ENCODE assay signal across 28 cellular contexts in the genomic region with DNA sequence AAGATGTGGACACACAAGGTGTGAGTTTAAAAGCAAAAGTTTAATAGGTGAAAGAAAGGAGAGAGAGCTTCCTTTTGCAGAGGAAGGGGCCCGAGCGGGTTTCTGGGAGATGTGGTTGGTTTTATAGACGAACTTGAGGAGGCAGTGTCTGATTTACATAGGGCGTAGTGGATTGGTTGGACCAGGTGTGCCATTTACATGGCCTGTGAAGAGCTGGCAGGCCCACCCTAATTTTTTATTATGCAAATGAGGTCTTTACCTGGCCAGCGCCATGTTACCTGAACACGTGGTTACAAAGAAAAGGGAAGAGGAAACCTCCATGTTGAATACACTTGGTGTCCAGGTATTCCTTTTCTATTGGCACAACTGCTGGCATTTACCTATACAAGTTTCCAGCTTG. TPM values are rescaled to one million over a fixed set of nuclear protein-coding genes. Genes with fewer than 3 reads are reported as not detected.
"Had no signal": no experiment of that assay in that cellular context is flagged by ENCODE, and none has a peak within 500 bp of the region (broad histone marks: within the 10 kb centered on the region; RNA-seq: fewer than 3 reads in every experiment).

No MANE protein-coding gene starts in this region.

- H3K27ac ChIP-seq: body of pancreas, esophagus squamous epithelium, gastroesophageal sphincter, heart right ventricle had no signal

- ATAC-seq: activated CD4-positive, CD25-positive, alpha-beta regulatory T cell treated with anti-CD3 and anti-CD28 coated beads, Interleukin-2, amount 50 U/mL, for 24 hours; activated CD8-positive, alpha-beta T cell treated with anti-CD3 and anti-CD28 coated beads for 36 hours; activated T-cell treated with anti-CD3 and anti-CD28 coated beads, Interleukin-2, amount 50 U/mL, for 4 hours; activated T-helper 17 cell treated with anti-CD3 and anti-CD28 coated beads, Interleukin-2, amount 50 U/mL, for 72 hours; body of pancreas; effector memory CD8-positive, alpha-beta T cell; gastroesophageal sphincter; heart right ventricle had no signal

- H3K4me1 ChIP-seq: body of pancreas, esophagus squamous epithelium, gastroesophageal sphincter, heart right ventricle had no signal

- DNase-seq: activated B cell treated with CpG ODN at 0.5 μM for 24 hours; activated CD4-positive, alpha-beta T cell treated with anti-CD3 and anti-CD28 coated beads for 48 hours; activated CD4-positive, alpha-beta T cell treated with anti-CD3 and anti-CD28 coated beads, Interleukin-2, amount 50 U/mL, for 1 hour; activated CD4-positive, alpha-beta T cell treated with anti-CD3 and anti-CD28 coated beads, Interleukin-2, amount 50 U/mL, for 48 hours; activated CD8-positive, alpha-beta memory T cell treated with anti-CD3 and anti-CD28 coated beads for 24 hours; activated CD8-positive, alpha-beta T cell treated with anti-CD3 and anti-CD28 coated beads for 36 hours; activated effector memory CD4-positive, alpha-beta T cell treated with Interleukin-2 at 50 U/mL for 16 hours; activated gamma-delta T cell treated with Interleukin-2 at 50 U/mL for 16 hours; activated naive CD4-positive, alpha-beta T cell treated with anti-CD3 and anti-CD28 coated beads, Interleukin-2, amount 50 U/mL, for 16 hours; activated naive CD4-positive, alpha-beta T cell treated with Interleukin-2 at 50 U/mL for 16 hours; activated T-cell treated with anti-CD3 and anti-CD28 coated beads, Interleukin-2, amount 50 U/mL, for 4 hours; amygdala; aorta; body of pancreas; caudate nucleus; cortex of kidney; dermis blood vessel endothelial cell; effector CD4-positive, alpha-beta T cell; effector memory CD8-positive, alpha-beta T cell; esophagus squamous epithelium; foreskin melanocyte; heart right ventricle; T-helper 2 cell had no signal

- H3K27ac Mint-ChIP-seq: activated B cell treated with CpG ODN at 0.5 μM for 24 hours; activated CD8-positive, alpha-beta T cell treated with anti-CD3 and anti-CD28 coated beads for 36 hours; activated naive CD8-positive, alpha-beta T cell; activated T-helper 17 cell treated with anti-CD3 and anti-CD28 coated beads, Interleukin-2, amount 50 U/mL, for 72 hours; effector memory CD8-positive, alpha-beta T cell had no signal

- H3K4me1 Mint-ChIP-seq: activated B cell treated with CpG ODN at 0.5 μM for 24 hours; activated T-helper 17 cell treated with anti-CD3 and anti-CD28 coated beads, Interleukin-2, amount 50 U/mL, for 72 hours had no signal

- H3K36me3 Mint-ChIP-seq: activated naive CD8-positive, alpha-beta T cell had no signal

- H3K4me3 ChIP-seq: body of pancreas, esophagus squamous epithelium, gastroesophageal sphincter, heart right ventricle had no signal

- H3K9me3 ChIP-seq: body of pancreas, esophagus squamous epithelium, gastroesophageal sphincter had no signal

- H3K4me3 Mint-ChIP-seq: activated B cell treated with CpG ODN at 0.5 μM for 24 hours; activated CD8-positive, alpha-beta T cell treated with anti-CD3 and anti-CD28 coated beads for 36 hours; activated naive CD8-positive, alpha-beta T cell; activated T-cell treated with anti-CD3 and anti-CD28 coated beads, Interleukin-2, amount 50 U/mL, for 4 hours; activated T-helper 17 cell treated with anti-CD3 and anti-CD28 coated beads, Interleukin-2, amount 50 U/mL, for 72 hours; effector memory CD8-positive, alpha-beta T cell had no signal

- H3K9me3 Mint-ChIP-seq: activated CD8-positive, alpha-beta T cell treated with anti-CD3 and anti-CD28 coated beads for 36 hours; activated T-cell treated with anti-CD3 and anti-CD28 coated beads, Interleukin-2, amount 50 U/mL, for 4 hours; activated T-helper 17 cell treated with anti-CD3 and anti-CD28 coated beads, Interleukin-2, amount 50 U/mL, for 72 hours; effector memory CD8-positive, alpha-beta T cell had no signal

- H3K36me3 ChIP-seq: esophagus squamous epithelium, gastroesophageal sphincter, heart right ventricle had no signal

- H3K27me3 ChIP-seq: body of pancreas, esophagus squamous epithelium, gastroesophageal sphincter, heart right ventricle had no signal

RNA-seq across cellular contexts. Expression of a gene that starts 42.8 kb away (rescaled TPM):
- total RNA-seq: activated B cell treated with CpG ODN at 0.5 μM for 24 hours; activated CD8-positive, alpha-beta T cell treated with anti-CD3 and anti-CD28 coated beads for 36 hours; T-helper 1 cell treated with Interleukin-12 subunit alpha and Interleukin-12 subunit beta and Interleukin-4 antibody, amounts not matched to agents 30 ng/mL and 1 ng/mL, for 36 hours had no signal
